ENCODE assay signal across 12 cellular contexts in the genomic region with DNA sequence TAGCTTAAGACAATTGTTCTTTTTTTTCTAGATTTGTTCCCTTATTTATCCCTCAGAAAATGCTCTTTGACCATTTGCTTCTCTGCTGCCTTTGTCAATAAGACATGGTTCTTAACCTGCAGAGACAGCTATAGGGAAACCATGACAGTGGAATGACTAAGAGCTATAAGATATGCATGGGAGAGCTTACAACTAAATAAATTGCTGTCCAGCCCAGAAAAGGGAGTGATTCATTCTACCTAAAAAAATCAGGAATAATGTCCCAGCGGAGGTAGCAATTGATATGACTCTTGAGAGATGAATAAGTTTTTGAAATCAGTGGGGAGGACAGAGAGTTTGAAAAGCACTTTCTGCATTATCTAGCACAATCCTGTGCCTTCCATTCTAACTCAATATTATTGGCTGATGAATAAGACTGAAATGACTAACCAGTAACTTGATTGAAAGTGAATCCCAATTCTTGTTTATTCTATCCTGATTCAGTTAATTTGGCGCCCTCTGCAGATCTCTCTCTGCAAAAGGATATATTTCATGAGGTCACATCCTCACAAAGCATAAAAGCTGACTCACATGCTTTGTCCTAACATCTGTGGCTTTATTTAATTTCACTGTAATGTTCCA.
DNase-seq lines count a peak whose midpoint lies in the region; ATAC-seq and FAIRE-seq lines count a peak whose summit lies in the region.
"Had no signal": no experiment of that assay in that cellular context is flagged by ENCODE, and none has a peak within 500 bp of the region (broad histone marks: within the 10 kb centered on the region; RNA-seq: fewer than 3 reads in every experiment).

No MANE protein-coding gene starts in this region.

- H3K9ac ChIP-seq in NT2/D1 (ENCODE audit: insufficient read length, low read depth): no peak overlapping the region

- intact Hi-C loops in Right ventricle myocardium superior (cut with DNase I): no loop called here

- H3K27me3 ChIP-seq in NT2/D1 (ENCODE audit: insufficient read depth, insufficient read length): no peaks in the 10 kb centered on the region
- H3K27me3 ChIP-seq: SJSA1, spleen, transverse colon had no signal

- no peaks in the 10 kb centered on the region for H3K36me3 ChIP-seq in NT2/D1 (ENCODE audit: insufficient read depth, insufficient read length, low read length)
- H3K36me3 ChIP-seq: SJSA1, spleen, transverse colon had no signal

- H3K9me3 ChIP-seq in NT2/D1 (ENCODE audit: insufficient read depth, low read length): no peaks in the 10 kb centered on the region
- H3K9me3 ChIP-seq: SJSA1, transverse colon had no signal

- H3K4me3 ChIP-seq in NT2/D1 (ENCODE audit: insufficient read length, low read depth): no peak overlapping the region
- H3K4me3 ChIP-seq: SJSA1, spleen, transverse colon had no signal

- DNase-seq in SIG-M5 treated with dmso at 0.1 percent for 504 hours (lab: John Stamatoyannopoulos, UW; ENCODE audit: unreplicated experiment) (peak; percentile 0), SIG-M5 (lab: John Stamatoyannopoulos, UW) (no peak), NT2/D1 (ENCODE audit: low read depth, low spot score) (peak; percentile 20), superior temporal gyrus (ENCODE audit: extremely low spot score) (peak; percentile 89), Right ventricle myocardium superior (no peak)
- no peak for DNase-seq in natural killer cell treated with Interleukin-12 subunit alpha and Interleukin-12 subunit beta and Interleukin-15 and Interleukin-18, amount 100 ng/mL, for 72 hours (ENCODE audit: low spot score)
- DNase-seq: activated naive CD8-positive, alpha-beta T cell treated with anti-CD3 and anti-CD28 coated beads for 36 hours; spleen; transverse colon had no signal

- H3K4me1 ChIP-seq in NT2/D1 (ENCODE audit: insufficient read depth, insufficient read length): no peaks in the 10 kb centered on the region
- H3K4me1 ChIP-seq: SJSA1, spleen, transverse colon had no signal

- H3K9me3 Mint-ChIP-seq in natural killer cell treated with Interleukin-12 subunit alpha and Interleukin-12 subunit beta and Interleukin-15 and Interleukin-18, amount 100 ng/mL, for 72 hours: peaks cover 12% of the 10 kb centered on the region

- no peaks in the 10 kb centered on the region for H3K27me3 Mint-ChIP-seq in natural killer cell treated with Interleukin-12 subunit alpha and Interleukin-12 subunit beta and Interleukin-15 and Interleukin-18, amount 100 ng/mL, for 72 hours
- H3K27me3 Mint-ChIP-seq: activated naive CD8-positive, alpha-beta T cell treated with anti-CD3 and anti-CD28 coated beads for 36 hours had no signal

- no peaks in the 10 kb centered on the region for H3K4me1 Mint-ChIP-seq in natural killer cell treated with Interleukin-12 subunit alpha and Interleukin-12 subunit beta and Interleukin-15 and Interleukin-18, amount 100 ng/mL, for 72 hours (ENCODE audit: low read depth in 2 of 2)
- H3K4me1 Mint-ChIP-seq: activated naive CD8-positive, alpha-beta T cell treated with anti-CD3 and anti-CD28 coated beads for 36 hours had no signal

- peak; percentile 79 for FAIRE-seq in endometrium (lab: Jason Lieb, UNC)

- H3K36me3 Mint-ChIP-seq in natural killer cell treated with Interleukin-12 subunit alpha and Interleukin-12 subunit beta and Interleukin-15 and Interleukin-18, amount 100 ng/mL, for 72 hours: peaks cover 6% of the 10 kb centered on the region
- H3K36me3 Mint-ChIP-seq: activated naive CD8-positive, alpha-beta T cell treated with anti-CD3 and anti-CD28 coated beads for 36 hours had no signal

- no peak overlapping the region for H3K4me3 Mint-ChIP-seq in natural killer cell treated with Interleukin-12 subunit alpha and Interleukin-12 subunit beta and Interleukin-15 and Interleukin-18, amount 100 ng/mL, for 72 hours
- H3K4me3 Mint-ChIP-seq: activated naive CD8-positive, alpha-beta T cell treated with anti-CD3 and anti-CD28 coated beads for 36 hours had no signal

- no peak overlapping the region for H3K27ac Mint-ChIP-seq in natural killer cell treated with Interleukin-12 subunit alpha and Interleukin-12 subunit beta and Interleukin-15 and Interleukin-18, amount 100 ng/mL, for 72 hours
- H3K27ac Mint-ChIP-seq: activated naive CD8-positive, alpha-beta T cell treated with anti-CD3 and anti-CD28 coated beads for 36 hours had no signal

- ATAC-seq in Right ventricle myocardium superior (ENCODE audit: poor library complexity) (no peak), HG03108 (IDR thresholded peaks at IDR 0.05; ENCODE audit: unreplicated experiment) (no peak)
- ATAC-seq in natural killer cell treated with Interleukin-12 subunit alpha and Interleukin-12 subunit beta and Interleukin-15 and Interleukin-18, amount 100 ng/mL, for 72 hours: no peak

Comparison
In these comparisons a context has a peak if more than half of its experiments do, and no peak if none do; other contexts are left out.
1. DNase-seq: peak in SIG-M5 treated with dmso at 0.1 percent for 504 hours (single experiment), NT2/D1 (single experiment) and superior temporal gyrus (single experiment); none in SIG-M5 (single experiment), Right ventricle myocardium superior (single experiment) and natural killer cell treated with Interleukin-12 subunit alpha and Interleukin-12 subunit beta and Interleukin-15 and Interleukin-18, amount 100 ng/mL, for 72 hours (single experiment).